In genomic region chr14:77800814-77801213, GRCh38 we compare ENCODE assay signal across 7 cellular contexts. TPM values are rescaled to one million over a fixed set of nuclear protein-coding genes. Genes with fewer than 3 reads are reported as not detected.
DNase-seq lines count a peak whose midpoint lies in the region; ATAC-seq and TF ChIP-seq lines count a peak whose summit lies in the region.

No MANE protein-coding gene starts in this region.

- no peak for TF ChIP-seq CTCF in HFF-Myc (IDR thresholded peaks at IDR 0.05; ENCODE audit: low read depth, low read length, missing control alignments)
- no peak for TF ChIP-seq CTCF in spleen (IDR thresholded peaks at IDR 0.05 in 8 of 11, conservative IDR thresholded peaks at IDR 0.05 in 3 of 11)

- H3K4me3 Mint-ChIP-seq in activated CD4-positive, alpha-beta memory T cell treated with anti-CD3 and anti-CD28 coated beads for 36 hours, result peak overlapping the region; percentile 86

- no peaks in the 10 kb centered on the region for H3K9me3 ChIP-seq in right cardiac atrium (ENCODE audit: control insufficient read depth, low read length)
- no peaks in the 10 kb centered on the region for H3K9me3 ChIP-seq in spleen

- H3K27ac ChIP-seq in right cardiac atrium (ENCODE audit: low read length), result no peak overlapping the region
- peak overlapping the region in 7 of 8 donors; percentile 87 to 96 (median 92) for H3K27ac ChIP-seq in spleen

- peak overlapping the region; percentile 84 for H3K27ac Mint-ChIP-seq in activated CD4-positive, alpha-beta memory T cell treated with anti-CD3 and anti-CD28 coated beads for 36 hours

- peak overlapping the region; percentile 59 for H3K4me3 ChIP-seq in HFF-Myc (replicated peaks; ENCODE audit: low read depth, low read length)
- H3K4me3 ChIP-seq in right cardiac atrium (ENCODE audit: low read length), result peak overlapping the region; percentile 58
- H3K4me3 ChIP-seq in spleen, result peak overlapping the region in 6 of 8 donors; percentile 87 to 97 (median 92)

- intact Hi-C loops in activated CD4-positive, alpha-beta memory T cell treated with anti-CD3 and anti-CD28 coated beads for 36 hours (cut with micrococcal nuclease), result loop anchor here (1.0 to 5.0 kb wide), 5 partner anchors 40 to 480 kb away; partner anchors contain the start of genes ALKBH1, GSTZ1, SLIRP and SNW1
- intact Hi-C loops in right cardiac atrium (cut with DNase I), result loop anchor here in 1 of 4 donors (2.0 kb wide), 1 partner anchor 38 kb away; no protein-coding TSS in a partner anchor
- intact Hi-C loops in spleen (cut with DNase I; ENCODE audit: low total_unique reads), result no loop called here

- no peaks in the 10 kb centered on the region for H3K27me3 ChIP-seq in right cardiac atrium (ENCODE audit: control insufficient read depth, insufficient read depth)
- H3K27me3 ChIP-seq in spleen (replicated peaks in 1 of 7), result no peaks in the 10 kb centered on the region

- whole genome bisulfite sequencing in right cardiac atrium, result 90% methylated on average over 1 of the region's 1 CpG
- WGBS in spleen, 5 donors, result 76 to 97% (median 92%) methylated on average over 1 of the region's 1 CpG

- no peaks in the 10 kb centered on the region for H3K9me3 Mint-ChIP-seq in activated CD4-positive, alpha-beta memory T cell treated with anti-CD3 and anti-CD28 coated beads for 36 hours

- peaks cover 9% of the 10 kb centered on the region for H3K4me1 Mint-ChIP-seq in activated CD4-positive, alpha-beta memory T cell treated with anti-CD3 and anti-CD28 coated beads for 36 hours (ENCODE audit: low read depth)

- H3K36me3 Mint-ChIP-seq in activated CD4-positive, alpha-beta memory T cell treated with anti-CD3 and anti-CD28 coated beads for 36 hours, result no peaks in the 10 kb centered on the region

- TF ChIP-seq POLR2A in spleen (IDR thresholded peaks at IDR 0.05), result no peak

- no peaks in the 10 kb centered on the region for H3K27me3 Mint-ChIP-seq in activated CD4-positive, alpha-beta memory T cell treated with anti-CD3 and anti-CD28 coated beads for 36 hours

- no peak for ATAC-seq in right cardiac atrium

- no peaks in the 10 kb centered on the region for H3K36me3 ChIP-seq in spleen

- DNase-seq in HFF-Myc (ENCODE audit: extremely low read depth, low read depth) (no peak), right cardiac atrium (no peak), spleen (no peak), iPS-NIHi7 (ENCODE audit: extremely low spot score) (no peak), NCI-H82 treated with DMSO at 0.1 percent for 48 hours (lab: John Stamatoyannopoulos, UW; ENCODE audit: unreplicated experiment) (no peak), NCI-H2081 (lab: John Stamatoyannopoulos, UW) (no peak)
- no peak for DNase-seq in activated CD4-positive, alpha-beta memory T cell treated with anti-CD3 and anti-CD28 coated beads for 36 hours

- POLR2A ChIA-PET in activated CD4-positive, alpha-beta memory T cell treated with anti-CD3 and anti-CD28 coated beads for 36 hours (lab: Charles Lee), result interaction anchor here (1.0 to 2.6 kb wide), 4 partner anchors 39 to 95 kb away, joined by 3 to 10 read pairs (median 4); partner anchors contain the start of genes SLIRP and SNW1

- CTCF ChIA-PET in activated CD4-positive, alpha-beta memory T cell treated with anti-CD3 and anti-CD28 coated beads for 36 hours (lab: Charles Lee), result interaction anchor here (1.4 kb wide), 1 partner anchor 341 kb away, joined by 5 read pairs; no protein-coding TSS in a partner anchor

- H3K4me1 ChIP-seq in right cardiac atrium (ENCODE audit: control insufficient read depth, insufficient read depth, low read length) (no peaks in the 10 kb centered on the region), spleen (peaks cover 0 to 23% (median 10%) of the 10 kb centered on the region in 6 donors)

RNA-seq across cellular contexts. Expression of gene ADCK1, which starts 0.9 kb away (rescaled TPM):
- 1 to 10 TPM; 3.2 to 3.7 TPM for total RNA-seq in activated CD4-positive, alpha-beta memory T cell treated with anti-CD3 and anti-CD28 coated beads for 36 hours
- 10 to 100 TPM in 2 of 4 donors, 1 to 10 TPM in 2; 5.5 to 11.8 (median 9.8) TPM for total RNA-seq in right cardiac atrium
- 8.0 TPM for polyA plus RNA-seq in right cardiac atrium
- 10 to 100 TPM in 3 of 7 donors, 1 to 10 TPM in 4; 5.4 to 14.0 (median 8.2) TPM for total RNA-seq in spleen
- polyA plus RNA-seq in spleen, result 10 to 100 TPM in 1 of 3 donors, 1 to 10 TPM in 2; 5.0 to 10.8 (median 9.8) TPM

RNA-seq across cellular contexts. Expression of gene SNW1, which starts 39.9 kb away (rescaled TPM):
- total RNA-seq in activated CD4-positive, alpha-beta memory T cell treated with anti-CD3 and anti-CD28 coated beads for 36 hours, result 100 to 1,000 TPM; 115 to 120 TPM
- 10 to 100 TPM; 45.9 to 67.1 (median 56.0) TPM for total RNA-seq in right cardiac atrium
- 38.2 TPM for polyA plus RNA-seq in right cardiac atrium
- 10 to 100 TPM; 46.3 to 77.3 (median 69.5) TPM for total RNA-seq in spleen
- polyA plus RNA-seq in spleen, result 10 to 100 TPM; 35.2 to 46.1 (median 38.4) TPM
